Comparison of ENCODE assay signal across 1 cellular context in the genomic region with DNA sequence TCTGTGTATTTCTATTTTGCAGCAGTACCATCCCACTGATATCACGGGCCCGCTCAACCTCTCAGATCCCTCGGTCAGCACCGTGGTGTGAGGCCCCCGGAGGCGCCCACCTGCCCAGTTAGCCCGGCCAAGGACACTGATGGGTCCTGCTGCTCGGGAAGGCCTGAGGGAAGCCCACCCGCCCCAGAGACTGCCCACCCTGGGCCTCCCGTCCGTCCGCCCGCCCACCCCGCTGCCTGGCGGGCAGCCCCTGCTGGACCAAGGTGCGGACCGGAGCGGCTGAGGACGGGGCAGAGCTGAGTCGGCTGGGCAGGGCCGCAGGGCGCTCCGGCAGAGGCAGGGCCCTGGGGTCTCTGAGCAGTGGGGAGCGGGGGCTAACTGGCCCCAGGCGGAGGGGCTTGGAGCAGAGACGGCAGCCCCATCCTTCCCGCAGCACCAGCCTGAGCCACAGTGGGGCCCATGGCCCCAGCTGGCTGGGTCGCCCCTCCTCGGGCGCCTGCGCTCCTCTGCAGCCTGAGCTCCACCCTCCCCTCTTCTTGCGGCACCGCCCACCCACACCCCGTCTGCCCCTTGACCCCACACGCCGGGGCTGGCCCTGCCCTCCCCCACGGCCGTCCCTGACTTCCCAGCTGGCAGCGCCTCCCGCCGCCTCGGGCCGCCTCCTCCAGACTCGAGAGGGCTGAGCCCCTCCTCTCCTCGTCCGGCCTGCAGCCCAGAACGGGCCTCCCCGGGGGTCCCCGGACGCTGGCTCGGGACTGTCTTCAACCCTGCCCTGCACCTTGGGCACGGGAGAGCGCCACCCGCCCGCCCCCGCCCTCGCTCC.
TF ChIP-seq lines count a peak whose summit lies in the region.

No MANE protein-coding gene starts in this region.

TF ChIP-seq in WTC11, 78 proteins besides CTCF, POLR2A, EP300 and RAD21 (continued from another document):
- TF ChIP-seq, protein P1, sequence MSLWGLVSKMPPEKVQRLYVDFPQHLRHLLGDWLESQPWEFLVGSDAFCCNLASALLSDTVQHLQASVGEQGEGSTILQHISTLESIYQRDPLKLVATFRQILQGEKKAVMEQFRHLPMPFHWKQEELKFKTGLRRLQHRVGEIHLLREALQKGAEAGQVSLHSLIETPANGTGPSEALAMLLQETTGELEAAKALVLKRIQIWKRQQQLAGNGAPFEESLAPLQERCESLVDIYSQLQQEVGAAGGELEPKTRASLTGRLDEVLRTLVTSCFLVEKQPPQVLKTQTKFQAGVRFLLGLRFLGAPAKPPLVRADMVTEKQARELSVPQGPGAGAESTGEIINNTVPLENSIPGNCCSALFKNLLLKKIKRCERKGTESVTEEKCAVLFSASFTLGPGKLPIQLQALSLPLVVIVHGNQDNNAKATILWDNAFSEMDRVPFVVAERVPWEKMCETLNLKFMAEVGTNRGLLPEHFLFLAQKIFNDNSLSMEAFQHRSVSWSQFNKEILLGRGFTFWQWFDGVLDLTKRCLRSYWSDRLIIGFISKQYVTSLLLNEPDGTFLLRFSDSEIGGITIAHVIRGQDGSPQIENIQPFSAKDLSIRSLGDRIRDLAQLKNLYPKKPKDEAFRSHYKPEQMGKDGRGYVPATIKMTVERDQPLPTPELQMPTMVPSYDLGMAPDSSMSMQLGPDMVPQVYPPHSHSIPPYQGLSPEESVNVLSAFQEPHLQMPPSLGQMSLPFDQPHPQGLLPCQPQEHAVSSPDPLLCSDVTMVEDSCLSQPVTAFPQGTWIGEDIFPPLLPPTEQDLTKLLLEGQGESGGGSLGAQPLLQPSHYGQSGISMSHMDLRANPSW (CRISPR knock-in tag; conservative IDR thresholded peaks at IDR 0.05; ENCODE audit: low read depth): no peak
- peak; percentile 90 for TF ChIP-seq PRDM15 (CRISPR knock-in tag; IDR thresholded peaks at IDR 0.05)
